ENCODE assay signal across 8 cellular contexts in genomic region chr18:50281295-50281971, GRCh38. TPM values are rescaled to one million over a fixed set of nuclear protein-coding genes. Genes with fewer than 3 reads are reported as not detected.
DNase-seq lines count a peak whose midpoint lies in the region; TF ChIP-seq lines count a peak whose summit lies in the region.

MBD1 (minus strand) TSS chr18:50281523; CDS start chr18:50279992, 1,531 bp downstream.

- H4K5ac ChIP-seq in H9 (ENCODE audit: insufficient read length, low read depth, low read length) = no peak within 1 kb of the TSS

- H3K4ac ChIP-seq in H9 (ENCODE audit: low read depth, low read length) = no peak within 1 kb of the TSS

- H3K4me3 ChIP-seq in MG63 (peak within 1 kb of the TSS; percentile 81), fibroblast of pulmonary artery (replicated peaks; ENCODE audit: low read depth, low read length) (peak within 1 kb of the TSS; percentile 100)

- H3K9ac ChIP-seq in H9 (ENCODE audit: extremely low read depth, insufficient read length, low read length) = peak within 1 kb of the TSS; percentile 67

- no peak within 1 kb of the TSS for H4K91ac ChIP-seq in H9 (ENCODE audit: insufficient read length, low read depth, low read length)

- peaks cover 7% of the 10 kb centered on the region for H3K23me2 ChIP-seq in H9 (ENCODE audit: insufficient read length, low read depth, low read length, poor library complexity, severe bottlenecking)

- no peaks in the 10 kb centered on the region; the same call in 1 of the 2 replicates for H3K79me2 ChIP-seq in H9 (ENCODE audit: insufficient read depth, low read length)

- H3K23ac ChIP-seq in H9 (ENCODE audit: insufficient read length, low read depth, low read length) = no peak within 1 kb of the TSS

- no peak within 1 kb of the TSS for H2BK12ac ChIP-seq in H9 (ENCODE audit: insufficient read length, low read depth, low read length)

- peak within 1 kb of the TSS; percentile 80 for H3K14ac ChIP-seq in H9 (ENCODE audit: insufficient read depth, low read length)

- in situ Hi-C loops in G401 (cut with HindIII; ENCODE audit: low sequenced_read_pairs) = no loop called here

- H4K8ac ChIP-seq in H9 (replicated peaks; ENCODE audit: insufficient read length, low read depth, low read length) = no peak within 1 kb of the TSS

- peak within 1 kb of the TSS; percentile 61 for H3K18ac ChIP-seq in H9 (ENCODE audit: insufficient read length, low read depth, low read length)

- no peaks in the 10 kb centered on the region for H3K27me3 Mint-ChIP-seq in H9 (ENCODE audit: low read depth)
- H3K27me3 Mint-ChIP-seq in nephron (ENCODE audit: low read depth) = no peaks in the 10 kb centered on the region
- no peaks in the 10 kb centered on the region for H3K27me3 Mint-ChIP-seq in stimulated activated naive CD8-positive, alpha-beta T cell treated with anti-CD3 and anti-CD28 coated beads, Interleukin-15, Interleukin-2, amounts not matched to agents 100 ng/mL and 50 ng/mL, for 24 hours

- no peaks in the 10 kb centered on the region for H3K79me1 ChIP-seq in H9 (ENCODE audit: insufficient read depth, low read depth, low read length, poor library complexity, severe bottlenecking)

- no peaks in the 10 kb centered on the region for H3K27me3 ChIP-seq in H9 (ENCODE audit: insufficient read depth, low read length)
- no peaks in the 10 kb centered on the region for H3K27me3 ChIP-seq in MG63

- no peak within 1 kb of the TSS for H3K56ac ChIP-seq in H9 (ENCODE audit: insufficient read length, low read depth, low read length)

- TF ChIP-seq CTCF in H9 (conservative IDR thresholded peaks at IDR 0.05) (peak; percentile 29; the same call in 1 of the 3 replicates), fibroblast of pulmonary artery (IDR thresholded peaks at IDR 0.05; ENCODE audit: low read length, missing control alignments) (no peak), nephron (IDR thresholded peaks at IDR 0.05; ENCODE audit: unreplicated experiment in 3 of 3) (peak in 2 of 3 experiments; percentile 25 to 47)

- no peak within 1 kb of the TSS for H2AFZ ChIP-seq in H9 (ENCODE audit: low read length)

- peak within 1 kb of the TSS; percentile 83 for H3K4me2 ChIP-seq in H9 (ENCODE audit: insufficient read depth, insufficient read length, low read length)

- H3K36me3 ChIP-seq in MG63 = peaks cover 59% of the 10 kb centered on the region

- no peak within 1 kb of the TSS for H2BK20ac ChIP-seq in H9 (ENCODE audit: low read depth, low read length, poor library complexity, severe bottlenecking)

- H2BK120ac ChIP-seq in H9 (ENCODE audit: low read depth, low read length, poor library complexity, severe bottlenecking) = no peak within 1 kb of the TSS

- H4K20me1 ChIP-seq in H9 (ENCODE audit: control insufficient read depth, insufficient read depth, insufficient read length) = no peaks in the 10 kb centered on the region

- no peaks in the 10 kb centered on the region for H3K4me1 ChIP-seq in H9 (ENCODE audit: insufficient read depth, low read length)

- H3K9me3 Mint-ChIP-seq in H9 = no peaks in the 10 kb centered on the region; a peak in 1 of 5 replicates
- H3K9me3 Mint-ChIP-seq in nephron = peaks cover 14% of the 10 kb centered on the region
- no peaks in the 10 kb centered on the region for H3K9me3 Mint-ChIP-seq in stimulated activated naive CD8-positive, alpha-beta T cell treated with anti-CD3 and anti-CD28 coated beads, Interleukin-15, Interleukin-2, amounts not matched to agents 100 ng/mL and 50 ng/mL, for 24 hours

- H3K4me1 Mint-ChIP-seq in H9 (peaks cover 12 to 17% of the 10 kb centered on the region in 2 experiments), nephron (peaks cover 26% of the 10 kb centered on the region)
- peaks cover 31% of the 10 kb centered on the region for H3K4me1 Mint-ChIP-seq in stimulated activated naive CD8-positive, alpha-beta T cell treated with anti-CD3 and anti-CD28 coated beads, Interleukin-15, Interleukin-2, amounts not matched to agents 100 ng/mL and 50 ng/mL, for 24 hours (ENCODE audit: low read depth)

- peaks cover 40 to 59% (median 59%) of the 10 kb centered on the region in 3 experiments; a peak in 6 of 7 replicates for H3K36me3 Mint-ChIP-seq in H9 (ENCODE audit: insufficient read depth in 1 of 3, low read depth in 3 of 3)
- H3K36me3 Mint-ChIP-seq in nephron (ENCODE audit: low read depth) = peaks cover 67% of the 10 kb centered on the region
- peaks cover 68% of the 10 kb centered on the region for H3K36me3 Mint-ChIP-seq in stimulated activated naive CD8-positive, alpha-beta T cell treated with anti-CD3 and anti-CD28 coated beads, Interleukin-15, Interleukin-2, amounts not matched to agents 100 ng/mL and 50 ng/mL, for 24 hours (ENCODE audit: low read depth)

- H2BK5ac ChIP-seq in H9 (ENCODE audit: insufficient read length, low read length) = no peak within 1 kb of the TSS

- no peaks in the 10 kb centered on the region for H3K9me3 ChIP-seq in H9 (ENCODE audit: control insufficient read depth, low read depth, low read length)
- no peaks in the 10 kb centered on the region for H3K9me3 ChIP-seq in MG63

- H3K4me3 Mint-ChIP-seq in H9 (peak within 1 kb of the TSS; percentile 95 to 98), nephron (peak within 1 kb of the TSS; percentile 96 to 99 (median 97))
- peak within 1 kb of the TSS; percentile 98 for H3K4me3 Mint-ChIP-seq in stimulated activated naive CD8-positive, alpha-beta T cell treated with anti-CD3 and anti-CD28 coated beads, Interleukin-15, Interleukin-2, amounts not matched to agents 100 ng/mL and 50 ng/mL, for 24 hours

- H3K27ac Mint-ChIP-seq in H9 (peak within 1 kb of the TSS; percentile 82 to 99 (median 98); a peak in 6 of 7 replicates), nephron (peak within 1 kb of the TSS; percentile 80 to 95 (median 95))
- peak within 1 kb of the TSS; percentile 97 for H3K27ac Mint-ChIP-seq in stimulated activated naive CD8-positive, alpha-beta T cell treated with anti-CD3 and anti-CD28 coated beads, Interleukin-15, Interleukin-2, amounts not matched to agents 100 ng/mL and 50 ng/mL, for 24 hours

- no CpG with 5 or more reads among the region's 63 CpGs for WGBS in H9 (ENCODE audit: extremely low coverage, insufficient read length, low lambda C conversion rate)

- DNase-seq in G401 (ENCODE audit: low spot score) (peak; percentile 98), H9 (peak; percentile 96), MG63 (peak; percentile 95), SHP77 treated with DMSO at 0.1 percent for 48 hours (lab: John Stamatoyannopoulos, UW) (peak; percentile 94), fibroblast of pulmonary artery (ENCODE audit: low read depth) (peak; percentile 99)
- DNase-seq in activated effector memory CD4-positive, alpha-beta T cell treated with anti-CD3 and anti-CD28 coated beads, Interleukin-2, amount 50 U/mL, for 16 hours = peak; percentile 99

- H2AK5ac ChIP-seq in H9 (ENCODE audit: insufficient read length, low read length) = no peak within 1 kb of the TSS

- H2BK15ac ChIP-seq in H9 (ENCODE audit: low read depth, low read length) = no peak within 1 kb of the TSS

- no peak within 1 kb of the TSS for H3T11ph ChIP-seq in H9 (ENCODE audit: low read length)

- H3K27ac ChIP-seq in H9 (ENCODE audit: insufficient read length, low read depth, low read length) = no peak within 1 kb of the TSS

RNA-seq across cellular contexts. Expression of gene MBD1, which starts in this region (rescaled TPM):
- 48.2 and 49.7 TPM in 2 replicates for total RNA-seq in G401 (2014; rRNA removed; shearing (Covaris generic))
- 57.2 and 58.1 TPM in 2 replicates for total RNA-seq in H9 (2021)
- 28.2 and 34.4 TPM in 2 replicates for total RNA-seq in MG63 (2014; rRNA removed; shearing (Covaris generic); ENCODE audit: low replicate concordance)
